20 cellular contexts compared by ENCODE assay signal in genomic region chr2:53632126-53632460, GRCh38.
A peak's percentile ranks its signal among the peaks of the same experiment; 100 is the strongest.
DNase-seq lines count a peak whose midpoint lies in the region; ATAC-seq and TF ChIP-seq lines count a peak whose summit lies in the region.
"Had no signal": no experiment of that assay in that cellular context is flagged by ENCODE, and none has a peak within 500 bp of the region (broad histone marks: within the 10 kb centered on the region; RNA-seq: fewer than 3 reads in every experiment).

No MANE protein-coding gene starts in this region.

- H3K27ac ChIP-seq in CD8-positive, alpha-beta T cell (ENCODE audit: low read depth, low read length) = no peak overlapping the region
- H3K27ac ChIP-seq: Peyer's patch had no signal

- DNase-seq in CD8-positive, alpha-beta T cell = no peak
- DNase-seq in SHP77 treated with DMSO at 0.1 percent for 48 hours (lab: John Stamatoyannopoulos, UW) (peak; percentile 92), NCI-H128 (lab: John Stamatoyannopoulos, UW; ENCODE audit: unreplicated experiment) (no peak)
- DNase-seq in effector memory CD8-positive, alpha-beta T cell = no peak
- DNase-seq: ACHN, BE2C, DND-41, GOT3, KG1, NCI-H1417, NCI-H1694 treated with DMSO at 0.1 percent for 48 hours, NCI-H2227 treated with DMSO at 0.1 percent for 48 hours, NCI-H510A, Peyer's patch had no signal

- no peaks in the 10 kb centered on the region for H3K9me3 Mint-ChIP-seq in CD8-positive, alpha-beta T cell
- H3K9me3 Mint-ChIP-seq in effector memory CD8-positive, alpha-beta T cell = no peaks in the 10 kb centered on the region

- H3K4me1 ChIP-seq in CD8-positive, alpha-beta T cell (ENCODE audit: insufficient read depth, low read length) = no peaks in the 10 kb centered on the region
- H3K4me1 ChIP-seq: BE2C, HAP-1, Peyer's patch had no signal

- H3K4me1 Mint-ChIP-seq in CD8-positive, alpha-beta T cell (ENCODE audit: low read depth) = no peaks in the 10 kb centered on the region
- peaks cover 0 to 9% of the 10 kb centered on the region in 2 donors for H3K4me1 Mint-ChIP-seq in effector memory CD8-positive, alpha-beta T cell (ENCODE audit: low read depth in 2 of 2)
- H3K4me1 Mint-ChIP-seq: CD14-positive monocyte had no signal

- no peaks in the 10 kb centered on the region for H3K36me3 Mint-ChIP-seq in CD8-positive, alpha-beta T cell
- peaks cover 5% of the 10 kb centered on the region for H3K36me3 Mint-ChIP-seq in effector memory CD8-positive, alpha-beta T cell (ENCODE audit: insufficient read depth)
- H3K36me3 Mint-ChIP-seq: CD14-positive monocyte had no signal

- no peak overlapping the region for H3K4me3 ChIP-seq in CD8-positive, alpha-beta T cell (ENCODE audit: low read depth, low read length)
- H3K4me3 ChIP-seq: HAP-1, Peyer's patch had no signal

- no peaks in the 10 kb centered on the region for H3K36me3 ChIP-seq in CD8-positive, alpha-beta T cell (ENCODE audit: insufficient read depth, low read length)
- H3K36me3 ChIP-seq: BE2C, HAP-1, Peyer's patch had no signal

- no peaks in the 10 kb centered on the region for H3K27me3 Mint-ChIP-seq in CD8-positive, alpha-beta T cell (ENCODE audit: low read depth)
- H3K27me3 Mint-ChIP-seq in effector memory CD8-positive, alpha-beta T cell = no peaks in the 10 kb centered on the region

- H3K9me3 ChIP-seq in CD8-positive, alpha-beta T cell (ENCODE audit: low read length) = no peaks in the 10 kb centered on the region
- H3K9me3 ChIP-seq: BE2C, HAP-1, Peyer's patch had no signal

- CTCF ChIA-PET in CD8-positive, alpha-beta T cell (lab: Charles Lee) = no interaction called here

- peak overlapping the region; percentile 23 for H3K27ac Mint-ChIP-seq in CD8-positive, alpha-beta T cell
- peak overlapping the region in 1 of 2 donors; percentile 77 for H3K27ac Mint-ChIP-seq in effector memory CD8-positive, alpha-beta T cell
- H3K27ac Mint-ChIP-seq: CD14-positive monocyte had no signal

- no peaks in the 10 kb centered on the region for H3K27me3 ChIP-seq in CD8-positive, alpha-beta T cell (ENCODE audit: insufficient read depth, low read length)
- H3K27me3 ChIP-seq: BE2C, Peyer's patch had no signal

- no peak for ATAC-seq in CD8-positive, alpha-beta T cell
- ATAC-seq in GM18868 (IDR thresholded peaks at IDR 0.05; ENCODE audit: unreplicated experiment) (peak; percentile 4), HG02588 (IDR thresholded peaks at IDR 0.05; ENCODE audit: unreplicated experiment) (no peak), HG03342 (IDR thresholded peaks at IDR 0.05; ENCODE audit: unreplicated experiment) (no peak)
- ATAC-seq in effector memory CD8-positive, alpha-beta T cell (replicated peaks) = peak; percentile 67
- ATAC-seq: SK-N-SH treated with all-trans-retinoic acid at 6 μM for 48 hours had no signal

- no peak overlapping the region for H3K4me3 Mint-ChIP-seq in CD8-positive, alpha-beta T cell
- H3K4me3 Mint-ChIP-seq in effector memory CD8-positive, alpha-beta T cell = peak overlapping the region in 1 of 2 donors; percentile 9
- H3K4me3 Mint-ChIP-seq: CD14-positive monocyte had no signal

- intact Hi-C loops in CD8-positive, alpha-beta T cell (cut with DNase I, micrococcal nuclease) = no loop called here

- no peak for TF ChIP-seq CTCF in CD8-positive, alpha-beta T cell (IDR thresholded peaks at IDR 0.05)

- POLR2A ChIA-PET in CD8-positive, alpha-beta T cell (lab: Charles Lee) = no interaction called here

Comparison
In these comparisons a context has a peak if more than half of its experiments do, and no peak if none do; other contexts are left out.
1. ATAC-seq: peak in GM18868 (single experiment) and effector memory CD8-positive, alpha-beta T cell (single experiment); none in CD8-positive, alpha-beta T cell (single experiment), HG02588 (single experiment) and HG03342 (single experiment).